ENCODE assay signal across 23 cellular contexts in genomic region chr5:11289733-11290132, GRCh38.
DNase-seq lines count a peak whose midpoint lies in the region; ATAC-seq and TF ChIP-seq lines count a peak whose summit lies in the region.
"Had no signal": no experiment of that assay in that cellular context is flagged by ENCODE, and none has a peak within 500 bp of the region (broad histone marks: within the 10 kb centered on the region; RNA-seq: fewer than 3 reads in every experiment).

No MANE protein-coding gene starts in this region.

- no peak overlapping the region for H3K4me3 ChIP-seq in dorsolateral prefrontal cortex
- no peak overlapping the region for H3K4me3 ChIP-seq in mesendoderm (ENCODE audit: low read length)
- no peak overlapping the region for H3K4me3 ChIP-seq in esophagus squamous epithelium
- H3K4me3 ChIP-seq: BLaER1, SJSA1 had no signal

- H2AK5ac ChIP-seq in mesendoderm (ENCODE audit: low read length), result no peak overlapping the region

- no peak overlapping the region for H2BK15ac ChIP-seq in mesendoderm (replicated peaks; ENCODE audit: low read depth)

- no peak overlapping the region for H3K56ac ChIP-seq in mesendoderm (ENCODE audit: low read length)

- no peak overlapping the region for H3K9ac ChIP-seq in mesendoderm (ENCODE audit: low read length)
- H3K9ac ChIP-seq: BLaER1 had no signal

- TF ChIP-seq POLR2A in esophagus squamous epithelium (IDR thresholded peaks at IDR 0.05), result no peak

- no CpG with 5 or more reads among the region's 5 CpGs for WGBS in mesendoderm (ENCODE audit: extremely low coverage, insufficient coverage, low lambda C conversion rate)
- WGBS in esophagus squamous epithelium, 2 donors, result 64 to 69% methylated on average over 5 of the region's 5 CpGs

- DNase-seq in DMS53 (lab: John Stamatoyannopoulos, UW), result peak; percentile 9
- DNase-seq in DMS53 treated with DMSO at 0.1 percent for 48 hours (lab: John Stamatoyannopoulos, UW; ENCODE audit: unreplicated experiment), result no peak
- no peak for DNase-seq in dorsolateral prefrontal cortex
- DNase-seq in mesendoderm, result peak; percentile 35
- DNase-seq in Calu3, result no peak
- no peak for DNase-seq in esophagus squamous epithelium (lab: John Stamatoyannopoulos, UW)
- DNase-seq: ACHN; Caco-2; CD4-positive, alpha-beta memory T cell; HFFc6; KBM-7; NCI-H1092 treated with DMSO at 0.1 percent for 48 hours; NCI-H1436 treated with DMSO at 0.1 percent for 48 hours; NCI-H1930; NCI-H2227 treated with DMSO at 0.1 percent for 48 hours; NCI-H510A; NCI-H748 treated with DMSO at 0.1 percent for 48 hours had no signal

- no peak overlapping the region for H4K8ac ChIP-seq in mesendoderm (ENCODE audit: low read depth, low read length)

- TF ChIP-seq EP300 in Ishikawa (IDR thresholded peaks at IDR 0.05; ENCODE audit: borderline replicate concordance), result no peak

- no TSS peak for BruUV-seq in Calu3 (replicated peaks; lab: Mats Ljungman, UMichigan)

- no peak overlapping the region for H3K18ac ChIP-seq in mesendoderm (ENCODE audit: low read length)

- H3K36me3 ChIP-seq in mesendoderm (ENCODE audit: control insufficient read depth, insufficient read depth, low read length) (no peaks in the 10 kb centered on the region), esophagus squamous epithelium (no peaks in the 10 kb centered on the region)
- H3K36me3 ChIP-seq: BLaER1, SJSA1 had no signal

- H3K27me3 Mint-ChIP-seq in Calu3 (ENCODE audit: unreplicated experiment), result peaks cover 34% of the 10 kb centered on the region

- no peak overlapping the region for H3K4me2 ChIP-seq in mesendoderm (ENCODE audit: low read length)
- H3K4me2 ChIP-seq: BLaER1 had no signal

- peaks cover 7% of the 10 kb centered on the region for H3K4me1 Mint-ChIP-seq in Calu3 (ENCODE audit: low read depth, unreplicated experiment)
- H3K4me1 Mint-ChIP-seq: CD4-positive, alpha-beta memory T cell had no signal

- no peak overlapping the region for H3K27ac Mint-ChIP-seq in Calu3 (ENCODE audit: unreplicated experiment)
- H3K27ac Mint-ChIP-seq: CD4-positive, alpha-beta memory T cell; HFFc6 had no signal

- no peak overlapping the region for H2BK5ac ChIP-seq in mesendoderm (ENCODE audit: low read length)

- H3K4me1 ChIP-seq in mesendoderm (ENCODE audit: control insufficient read depth, low read depth, low read length), result no peaks in the 10 kb centered on the region
- H3K4me1 ChIP-seq in esophagus squamous epithelium, result no peaks in the 10 kb centered on the region
- H3K4me1 ChIP-seq: BLaER1, SJSA1 had no signal

- ATAC-seq in HG02870 (IDR thresholded peaks at IDR 0.05; ENCODE audit: unreplicated experiment), result no peak
- ATAC-seq: Right ventricle myocardium inferior had no signal

- H3K4ac ChIP-seq in mesendoderm (ENCODE audit: low read depth, low read length), result no peak overlapping the region

- H3K9me3 ChIP-seq in esophagus squamous epithelium, result no peaks in the 10 kb centered on the region
- H3K9me3 ChIP-seq: BLaER1, Caco-2, SJSA1 had no signal

- H3K9me3 Mint-ChIP-seq in Calu3 (ENCODE audit: low read depth, unreplicated experiment), result peaks cover 4% of the 10 kb centered on the region
- H3K9me3 Mint-ChIP-seq: HFFc6 had no signal

- H3K27ac ChIP-seq in dorsolateral prefrontal cortex (peak overlapping the region in 42 of 59 donors; percentile 4 to 74 (median 35)), mesendoderm (ENCODE audit: low read depth, low read length) (no peak overlapping the region), esophagus squamous epithelium (no peak overlapping the region)
- H3K27ac ChIP-seq: 22Rv1, BLaER1, SJSA1 had no signal

- CTCF ChIA-PET in Calu3 (lab: Charles Lee), result no interaction called here

- no peaks in the 10 kb centered on the region for H3K36me3 Mint-ChIP-seq in Calu3 (ENCODE audit: insufficient read depth, unreplicated experiment)
- H3K36me3 Mint-ChIP-seq: CD4-positive, alpha-beta memory T cell had no signal

- intact Hi-C loops in dorsolateral prefrontal cortex (cut with DNase I), result no loop called here
- intact Hi-C loops in Calu3 (cut with micrococcal nuclease; ENCODE audit: unreplicated experiment), result no loop called here
- intact Hi-C loops in esophagus squamous epithelium (cut with DNase I), result no loop called here

- peak; percentile 27; the same call in 1 of the 2 replicates for TF ChIP-seq RAD21 in Ishikawa (IDR thresholded peaks at IDR 0.05; ENCODE audit: low read depth)

- peak in 9 of 56 donors; percentile 8 to 40 (median 13) for TF ChIP-seq CTCF in dorsolateral prefrontal cortex (IDR thresholded peaks at IDR 0.05 in 54 of 56, conservative IDR thresholded peaks at IDR 0.05 in 2 of 56; ENCODE audit: low read depth in 1 of 56, partially characterized antibody in 56 of 56)
- no peak for TF ChIP-seq CTCF in Calu3 (IDR thresholded peaks at IDR 0.05; ENCODE audit: unreplicated experiment)
- TF ChIP-seq CTCF in esophagus squamous epithelium (IDR thresholded peaks at IDR 0.05), result no peak

- no peak overlapping the region for H3K4me3 Mint-ChIP-seq in Calu3 (ENCODE audit: low read depth, unreplicated experiment)
- H3K4me3 Mint-ChIP-seq: CD4-positive, alpha-beta memory T cell; HFFc6 had no signal

- H3K79me1 ChIP-seq in mesendoderm (ENCODE audit: low read length), result no peaks in the 10 kb centered on the region

- no peak overlapping the region for H2BK120ac ChIP-seq in mesendoderm (ENCODE audit: low read depth, low read length)

- H3K23ac ChIP-seq in mesendoderm (ENCODE audit: low read length), result no peak overlapping the region

- H3K79me2 ChIP-seq in mesendoderm (ENCODE audit: control insufficient read depth, insufficient read depth, low read length), result no peaks in the 10 kb centered on the region

- no peak overlapping the region for H4K5ac ChIP-seq in mesendoderm (ENCODE audit: low read length)

- H3K27me3 ChIP-seq in dorsolateral prefrontal cortex, result no peaks in the 10 kb centered on the region
- H3K27me3 ChIP-seq in mesendoderm (ENCODE audit: insufficient read depth, low read length, poor library complexity), result no peaks in the 10 kb centered on the region
- H3K27me3 ChIP-seq in esophagus squamous epithelium, result no peaks in the 10 kb centered on the region
- H3K27me3 ChIP-seq: BLaER1 had no signal

TF ChIP-seq in Ishikawa, 13 proteins besides CTCF, POLR2A, EP300 and RAD21:
- TF ChIP-seq NFIC (IDR thresholded peaks at IDR 0.05) (no peak), FOXM1 (IDR thresholded peaks at IDR 0.05; ENCODE audit: borderline replicate concordance, low read depth) (no peak)

Comparison
In these comparisons a context has a peak if more than half of its experiments do, and no peak if none do; other contexts are left out.
1. DNase-seq: peak in DMS53 (single experiment) and mesendoderm (single experiment); none in DMS53 treated with DMSO at 0.1 percent for 48 hours (single experiment), dorsolateral prefrontal cortex (0 of 10), Calu3 (single experiment) and esophagus squamous epithelium (single experiment).
2. H3K27ac ChIP-seq: peak in dorsolateral prefrontal cortex (42 of 59); none in mesendoderm (single experiment) and esophagus squamous epithelium (0 of 4).